ENCODE assay signal across 1 cellular context in genomic region chr9:95341262-95342011, GRCh38.
TF ChIP-seq lines count a peak whose summit lies in the region.

No MANE protein-coding gene starts in this region.

TF ChIP-seq in GM23338, 12 proteins besides CTCF, POLR2A, EP300 and RAD21 (continued from another document):
- no peak for TF ChIP-seq ZNF462 (CRISPR knock-in tag; IDR thresholded peaks at IDR 0.05)
- no peak for TF ChIP-seq ETS1 (IDR thresholded peaks at IDR 0.05)
